ENCODE assay signal across 9 cellular contexts in the genomic region with DNA sequence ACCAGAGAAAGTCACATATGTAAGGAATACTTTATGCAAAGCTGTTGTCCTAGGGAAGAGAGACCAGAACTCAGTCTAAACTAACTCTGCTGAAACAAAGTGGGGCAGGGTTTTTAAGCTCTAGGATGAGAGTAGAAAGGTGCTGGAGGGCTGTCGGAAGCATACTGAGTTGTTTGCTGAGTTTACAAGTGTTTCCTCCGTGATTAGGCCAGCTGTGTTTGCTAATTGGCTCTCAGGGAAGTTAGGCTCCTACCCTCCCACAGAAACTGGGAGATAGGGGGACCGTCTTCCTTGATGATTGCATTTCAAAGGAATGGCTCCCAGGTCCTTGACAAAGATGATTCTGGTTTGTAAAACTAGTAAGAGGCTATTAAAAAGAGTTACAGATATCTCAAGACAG. TPM values are rescaled to one million over a fixed set of nuclear protein-coding genes. Genes with fewer than 3 reads are reported as not detected.
DNase-seq lines count a peak whose midpoint lies in the region; ATAC-seq, FAIRE-seq and TF ChIP-seq lines count a peak whose summit lies in the region.
"Had no signal": no experiment of that assay in that cellular context is flagged by ENCODE, and none has a peak within 500 bp of the region (broad histone marks: within the 10 kb centered on the region; RNA-seq: fewer than 3 reads in every experiment).

No MANE protein-coding gene starts in this region.

- in situ Hi-C loops in HepG2 (cut with HindIII; ENCODE audit: extremely low pct_ligation_motif_present, low pct_unique_long_range_greater_than_20kb), result loop anchor here (5.0 to 25.0 kb wide), 3 partner anchors 115 to 260 kb away; a partner anchor contains a TSS

- intact Hi-C loops in HepG2 (cut with micrococcal nuclease; ENCODE audit: unreplicated experiment), result no loop called here
- intact Hi-C loops in right lobe of liver (cut with DNase I), result no loop called here
- intact Hi-C loops in vagina (cut with DNase I), result loop anchor here (5.0 to 10.0 kb wide), 2 partner anchors 118 to 145 kb away; a partner anchor contains a TSS
- intact Hi-C loops in stomach (cut with DNase I; ENCODE audit: low total_unique reads), result loop anchor here (5.0 kb wide), 1 partner anchor 115 kb away; no protein-coding TSS in a partner anchor
- intact Hi-C loops in Right ventricle myocardium superior (cut with DNase I), result loop anchor here (10.0 kb wide), 1 partner anchor 252 kb away; no protein-coding TSS in a partner anchor

- H3K4me3 ChIP-seq in HepG2 (replicated peaks in 1 of 3; ENCODE audit: insufficient read depth in 1 of 3, low read depth in 2 of 3, low read length in 3 of 3) (peak overlapping the region in 2 of 3 experiments; percentile 63 to 86; a peak in 3 of 6 replicates), right lobe of liver (no peak overlapping the region), fibroblast of pulmonary artery (replicated peaks; ENCODE audit: low read depth, low read length) (peak overlapping the region; percentile 66), vagina (peak overlapping the region in 1 of 2 donors; percentile 74), stomach (peak overlapping the region in 1 of 4 donors; percentile 81)

- TF ChIP-seq CTCF in HepG2 (CRISPR knock-in tag; IDR thresholded peaks at IDR 0.05) (no peak), right lobe of liver (IDR thresholded peaks at IDR 0.05) (no peak), RWPE1 (conservative IDR thresholded peaks at IDR 0.05; ENCODE audit: low read depth) (no peak), fibroblast of pulmonary artery (IDR thresholded peaks at IDR 0.05; ENCODE audit: low read length, missing control alignments) (no peak), vagina (IDR thresholded peaks at IDR 0.05) (no peak), stomach (IDR thresholded peaks at IDR 0.05) (no peak)

- no peaks in the 10 kb centered on the region for H3K79me2 ChIP-seq in HepG2 (ENCODE audit: insufficient read depth, low read length)

- CTCF ChIA-PET in HepG2 (lab: Yijun Ruan, JAX; ENCODE audit: low intra/inter-chr PET ratio, low total read pairs) (interaction anchor here (3.0 to 3.3 kb wide), 2 partner anchors 114 to 145 kb away, joined by 34 to 60 read pairs; a partner anchor contains a TSS), RWPE1 (lab: Yijun Ruan, JAX) (interaction anchor here (1.5 kb wide), 1 partner anchor 114 kb away, joined by 6 read pairs; no protein-coding TSS in a partner anchor)

- H3K27ac ChIP-seq in HepG2 (ENCODE audit: extremely low read length, insufficient read depth, low read length) (no peak overlapping the region), right lobe of liver (no peak overlapping the region), RWPE1 (peak overlapping the region; percentile 97; the same call in 1 of the 2 replicates), vagina (peak overlapping the region; percentile 94), stomach (peak overlapping the region in 2 of 5 donors; percentile 87 to 90)

- H3K27me3 ChIP-seq in HepG2 (ENCODE audit: control insufficient read depth in 1 of 2, insufficient read depth in 2 of 2, low read length in 2 of 2), result no peaks in the 10 kb centered on the region
- H3K27me3 ChIP-seq in right lobe of liver, result no peaks in the 10 kb centered on the region
- no peaks in the 10 kb centered on the region for H3K27me3 ChIP-seq in vagina
- H3K27me3 ChIP-seq in stomach, result no peaks in the 10 kb centered on the region
- H3K27me3 ChIP-seq: gastroesophageal sphincter had no signal

- FAIRE-seq in HepG2 (lab: Jason Lieb, UNC), result no peak

- TF ChIP-seq EP300 in HepG2 (IDR thresholded peaks at IDR 0.05; ENCODE audit: low read depth in 2 of 2, low read length in 2 of 2) (no peak), HepG2 (CRISPR knock-in tag; IDR thresholded peaks at IDR 0.05; ENCODE audit: borderline replicate concordance) (no peak), stomach (IDR thresholded peaks at IDR 0.05) (no peak)

- H3K4me1 ChIP-seq in HepG2 (ENCODE audit: insufficient read depth, low read length), result peaks cover 27% of the 10 kb centered on the region
- H3K4me1 ChIP-seq in right lobe of liver, result peaks cover 0 to 8% (median 0%) of the 10 kb centered on the region in 4 donors
- H3K4me1 ChIP-seq in vagina, result peaks cover 20% of the 10 kb centered on the region
- peaks cover 10 to 28% (median 22%) of the 10 kb centered on the region in 4 donors for H3K4me1 ChIP-seq in stomach

- peak overlapping the region; percentile 64; the same call in 1 of the 2 replicates for H3K9ac ChIP-seq in HepG2 (ENCODE audit: insufficient read depth, low read depth, low read length)

- ATAC-seq in HepG2 (no peak), right lobe of liver (no peak), GM21529 (IDR thresholded peaks at IDR 0.05; ENCODE audit: unreplicated experiment) (no peak), Right ventricle myocardium superior (ENCODE audit: poor library complexity) (no peak)

- H4K20me1 ChIP-seq in HepG2 (ENCODE audit: insufficient read depth, low read length), result no peaks in the 10 kb centered on the region

- H3K36me3 ChIP-seq in HepG2 (replicated peaks in 1 of 2; ENCODE audit: control insufficient read depth in 1 of 2, insufficient read depth in 2 of 2, low read length in 2 of 2) (no peaks in the 10 kb centered on the region), right lobe of liver (no peaks in the 10 kb centered on the region), vagina (no peaks in the 10 kb centered on the region), stomach (no peaks in the 10 kb centered on the region)
- H3K36me3 ChIP-seq: gastroesophageal sphincter had no signal

- H2AFZ ChIP-seq in HepG2 (ENCODE audit: low read length), result peak overlapping the region; percentile 21

- no TSS peak for BruUV-seq in HepG2 (replicated peaks; lab: Mats Ljungman, UMichigan)

- TF ChIP-seq RAD21 in HepG2 (CRISPR knock-in tag; IDR thresholded peaks at IDR 0.05), result no peak

- DNase-seq in HepG2 (ENCODE audit: low spot score) (no peak), right lobe of liver (no peak), RWPE1 (ENCODE audit: low spot score) (no peak), fibroblast of pulmonary artery (ENCODE audit: low read depth) (peak; percentile 2), vagina (ENCODE audit: extremely low spot score in 2 of 2) (no peak), stomach (no peak), Right ventricle myocardium superior (no peak)

- TF ChIP-seq POLR2A in HepG2 (IDR thresholded peaks at IDR 0.05; ENCODE audit: insufficient read depth in 1 of 2, low read depth in 2 of 2, low read length in 2 of 2) (no peak), right lobe of liver (IDR thresholded peaks at IDR 0.05) (no peak), vagina (IDR thresholded peaks at IDR 0.05) (no peak), stomach (IDR thresholded peaks at IDR 0.05) (no peak)

- 49% methylated on average over 3 of the region's 3 CpGs for WGBS in HepG2 (ENCODE audit: low lambda C conversion rate)
- 52% methylated on average over 3 of the region's 3 CpGs for WGBS in right lobe of liver (ENCODE audit: insufficient coverage, low coverage, low lambda C conversion rate, missing lambda C conversion rate)
- 21 to 44% (median 38%) methylated on average over 3 of the region's 3 CpGs for WGBS in stomach, 5 donors

- POLR2A ChIA-PET in HepG2 (lab: Yijun Ruan, JAX) (interaction anchor here (3.9 kb wide), 1 partner anchor 115 kb away, joined by 52 read pairs; no protein-coding TSS in a partner anchor), RWPE1 (lab: Yijun Ruan, JAX; ENCODE audit: low non-redundant PET) (interaction anchor here (0.6 kb wide), 2 partner anchors 143 to 1070 kb away, joined by 3 read pairs; no protein-coding TSS in a partner anchor)

- H3K9me3 ChIP-seq in HepG2 (ENCODE audit: low read length) (no peaks in the 10 kb centered on the region), right lobe of liver (no peaks in the 10 kb centered on the region), vagina (no peaks in the 10 kb centered on the region), stomach (no peaks in the 10 kb centered on the region)
- H3K9me3 ChIP-seq: gastroesophageal sphincter had no signal

- peak overlapping the region; percentile 90 for H3K4me2 ChIP-seq in HepG2 (ENCODE audit: low read depth, low read length)

TF ChIP-seq in HepG2, 621 proteins besides CTCF, POLR2A, EP300 and RAD21 (continues in another document):
- TF ChIP-seq SOX13 (IDR thresholded peaks at IDR 0.05) (no peak), SOX13 (CRISPR knock-in tag; conservative IDR thresholded peaks at IDR 0.05 in 1 of 2, IDR thresholded peaks at IDR 0.05 in 1 of 2) (no peak)

RNA-seq across cellular contexts. Expression of a gene that starts 24.4 kb away (rescaled TPM):
- 1.9 and 2.4 TPM in 2 replicates for total RNA-seq in HepG2 (2016; rRNA removed; fragmentation: Illumina TruSeq; extraction: Trizol)
- total RNA-seq in HepG2 (2016; cell fraction: cytosol; rRNA removed; fragmentation: Illumina TruSeq; extraction: Trizol; ENCODE audit: low read depth), result 0.53 and 0.91 TPM in 2 replicates
- total RNA-seq in HepG2 (2016; cell fraction: insoluble cytoplasmic fraction; rRNA removed; fragmentation: Illumina TruSeq; extraction: Trizol), result 1.5 and 2.2 TPM in 2 replicates
- total RNA-seq in HepG2 (2016; cell fraction: membrane; rRNA removed; fragmentation: Illumina TruSeq; extraction: Trizol), result 0.45 and 0.74 TPM in 2 replicates
- total RNA-seq in HepG2 (2016; cell fraction: nucleus; rRNA removed; fragmentation: Illumina TruSeq; extraction: Trizol), result 0.71 and 0.72 TPM in 2 replicates
- polyA plus RNA-seq in HepG2 (2011; rRNA removed), result 2.2 and 2.6 TPM in 2 replicates
- polyA plus RNA-seq in HepG2 (2011; cell fraction: cytosol; rRNA removed), result 2.3 and 2.5 TPM in 2 replicates
- 3.8 and 5.1 TPM in 2 replicates for polyA plus RNA-seq in HepG2 (2011; cell fraction: nucleus; rRNA removed)
- 3.1 and 5.2 TPM in 2 replicates for polyA plus RNA-seq in HepG2 (2012)
- 0.28 and 1.1 TPM in 2 replicates for polyA plus RNA-seq in HepG2 (2016; cell fraction: cytosol; fragmentation: Illumina TruSeq; extraction: Trizol; ENCODE audit: low read depth)
- 2.0 TPM in 2 replicates for polyA plus RNA-seq in HepG2 (2016; cell fraction: insoluble cytoplasmic fraction; fragmentation: Illumina TruSeq; extraction: Trizol; ENCODE audit: low read depth)
- 0.23 and 0.62 TPM in 2 replicates for polyA plus RNA-seq in HepG2 (2016; cell fraction: membrane; fragmentation: Illumina TruSeq; extraction: Trizol; ENCODE audit: low read depth)
- 1.6 and 2.0 TPM in 2 replicates for polyA plus RNA-seq in HepG2 (2016; cell fraction: nucleus; fragmentation: Illumina TruSeq; extraction: Trizol; ENCODE audit: insufficient read depth, low read depth)
- polyA minus RNA-seq in HepG2 (2011; rRNA and poly(A)+ RNA removed; ENCODE audit: low replicate concordance), result 2.0 TPM in 1 of 2 replicates, not detected in the other
- 0.69 and 3.2 TPM in 2 replicates for polyA minus RNA-seq in HepG2 (2011; cell fraction: cytosol; rRNA and poly(A)+ RNA removed)
- polyA minus RNA-seq in HepG2 (2011; cell fraction: nucleus; rRNA and poly(A)+ RNA removed), result 0.52 and 0.87 TPM in 2 replicates
- 10 to 100 TPM in 2 of 6 experiments, 1 to 10 TPM in 4; 4.4 to 14.9 (median 5.9) TPM for total RNA-seq in right lobe of liver
- 3.9 TPM for total RNA-seq in vagina
- 1 to 10 TPM in 2 of 5 donors, not detected in 3; 3.3 to 3.6 TPM for total RNA-seq in stomach
- 1 to 10 TPM in 2 of 3 donors, under 1 TPM in 1; 0.75 to 4.0 (median 3.1) TPM for polyA plus RNA-seq in stomach
- 70.0 TPM for total RNA-seq in Right ventricle myocardium superior

Comparison
In these comparisons a context has a peak if more than half of its experiments do, and no peak if none do; other contexts are left out.
1. H3K4me3 ChIP-seq: peak in HepG2 (2 of 3) and fibroblast of pulmonary artery (single experiment); none in right lobe of liver (0 of 3).
2. H3K27ac ChIP-seq: peak in RWPE1 (single experiment) and vagina (single experiment); none in HepG2 (single experiment) and right lobe of liver (0 of 3).
3. intact Hi-C loops: an anchor here in vagina (5.0 to 10.0 kb wide), stomach (5.0 kb wide) and Right ventricle myocardium superior (10.0 kb wide); none called in HepG2 and right lobe of liver.